ENCODE assay signal across 14 cellular contexts in genomic region chr6:32108727-32109113, GRCh38. TPM values are rescaled to one million over a fixed set of nuclear protein-coding genes. Genes with fewer than 3 reads are reported as not detected.
DNase-seq lines count a peak whose midpoint lies in the region; ATAC-seq and TF ChIP-seq lines count a peak whose summit lies in the region.
"Had no signal": no experiment of that assay in that cellular context is flagged by ENCODE, and none has a peak within 500 bp of the region (broad histone marks: within the 10 kb centered on the region; RNA-seq: fewer than 3 reads in every experiment).

No MANE protein-coding gene starts in this region.

- H3K27ac ChIP-seq in BLaER1 treated with 17β-estradiol and CSF1 and Interleukin-3, amounts not matched to agents 10 nM and 100 nM: no peak overlapping the region
- H3K27ac ChIP-seq in adipose tissue (ENCODE audit: low read depth, low read length) (peak overlapping the region; percentile 87), psoas muscle (peak overlapping the region; percentile 67)
- H3K27ac ChIP-seq in CD8-positive, alpha-beta memory T cell (ENCODE audit: low read depth, low read length): no peak overlapping the region

- peaks cover 3 to 33% (median 21%) of the 10 kb centered on the region in 11 experiments; a peak in 19 of 22 replicates for H3K36me3 ChIP-seq in BLaER1 treated with 17β-estradiol and CSF1 and Interleukin-3, amounts not matched to agents 10 nM and 100 nM
- H3K36me3 ChIP-seq in psoas muscle (ENCODE audit: insufficient read depth in 1 of 2, low read depth in 1 of 2): no peaks in the 10 kb centered on the region
- H3K36me3 ChIP-seq in CD8-positive, alpha-beta memory T cell (ENCODE audit: insufficient read depth, low read length): no peaks in the 10 kb centered on the region

- WGBS in adipose tissue, 3 donors: 23 to 39% (median 26%) methylated on average over 6 of the region's 6 CpGs
- 7 to 19% (median 12%) methylated on average over 6 of the region's 6 CpGs for WGBS in psoas muscle, 3 donors

- peak overlapping the region in 4 of 8 donors; percentile 61 to 82 (median 70) for H3K27ac Mint-ChIP-seq in CD8-positive, alpha-beta memory T cell
- H3K27ac Mint-ChIP-seq: activated CD4-positive, alpha-beta T cell treated with anti-CD3 and anti-CD28 coated beads for 36 hours; activated naive CD4-positive, alpha-beta T cell treated with anti-CD3 and anti-CD28 coated beads for 36 hours had no signal

- CTCF ChIA-PET in CD8-positive, alpha-beta memory T cell (lab: Charles Lee): no interaction called here

- H3K4me2 ChIP-seq in BLaER1 treated with 17β-estradiol and CSF1 and Interleukin-3, amounts not matched to agents 10 nM and 100 nM: peak overlapping the region; percentile 57 to 78 (median 72)

- POLR2A ChIA-PET in CD8-positive, alpha-beta memory T cell (lab: Charles Lee): no interaction called here

- peaks cover 0 to 31% (median 0%) of the 10 kb centered on the region in 11 experiments; a peak in 5 of 22 replicates for H4K20me1 ChIP-seq in BLaER1 treated with 17β-estradiol and CSF1 and Interleukin-3, amounts not matched to agents 10 nM and 100 nM

- peaks cover 17 to 27% (median 18%) of the 10 kb centered on the region in 3 donors for H3K4me1 Mint-ChIP-seq in CD8-positive, alpha-beta memory T cell

- no peak for DNase-seq in psoas muscle
- DNase-seq in SW480 (ENCODE audit: low spot score): no peak
- DNase-seq in stimulated activated CD4-positive, alpha-beta T cell treated with anti-CD3 and anti-CD28 coated beads, Interleukin-4, amount 100 ng/mL, for 4 hours: no peak
- DNase-seq in stimulated activated CD4-positive, alpha-beta T cell treated with anti-CD3 and anti-CD28 coated beads, Interleukin-12 subunit alpha, Interleukin-12 subunit beta, amount 100 ng/mL, for 4 hours: no peak
- no peak for DNase-seq in CD8-positive, alpha-beta memory T cell
- DNase-seq: activated CD4-positive, alpha-beta T cell treated with anti-CD3 and anti-CD28 coated beads for 36 hours; activated naive CD4-positive, alpha-beta T cell treated with anti-CD3 and anti-CD28 coated beads for 36 hours; C1 segment of cervical spinal cord; NCI-H1694 treated with DMSO at 0.1 percent for 48 hours had no signal

- H3K36me3 Mint-ChIP-seq in CD8-positive, alpha-beta memory T cell: peaks cover 0 to 10% (median 0%) of the 10 kb centered on the region in 3 donors

- ATAC-seq in psoas muscle: peak in 2 of 4 donors; percentile 2 to 4

- peaks cover 15 to 41% of the 10 kb centered on the region in 2 donors for H3K27me3 Mint-ChIP-seq in CD8-positive, alpha-beta memory T cell

- peak overlapping the region in 3 of 11 experiments; percentile 13 to 29 (median 28); a peak in 3 of 22 replicates for H3K9ac ChIP-seq in BLaER1 treated with 17β-estradiol and CSF1 and Interleukin-3, amounts not matched to agents 10 nM and 100 nM

- peak overlapping the region in 2 of 7 donors; percentile 2 to 28 for H3K4me3 Mint-ChIP-seq in CD8-positive, alpha-beta memory T cell
- H3K4me3 Mint-ChIP-seq: activated CD4-positive, alpha-beta T cell treated with anti-CD3 and anti-CD28 coated beads for 36 hours; activated naive CD4-positive, alpha-beta T cell treated with anti-CD3 and anti-CD28 coated beads for 36 hours had no signal

- H3K9me3 Mint-ChIP-seq in CD8-positive, alpha-beta memory T cell: peaks cover 0 to 2% (median 0%) of the 10 kb centered on the region in 5 donors
- H3K9me3 Mint-ChIP-seq: activated naive CD4-positive, alpha-beta T cell treated with anti-CD3 and anti-CD28 coated beads for 36 hours had no signal

- no peak for TF ChIP-seq CTCF in psoas muscle (IDR thresholded peaks at IDR 0.05)

- peaks cover 34 to 49% (median 36%) of the 10 kb centered on the region in 10 experiments for H3K4me1 ChIP-seq in BLaER1 treated with 17β-estradiol and CSF1 and Interleukin-3, amounts not matched to agents 10 nM and 100 nM
- H3K4me1 ChIP-seq in psoas muscle: peaks cover 7% of the 10 kb centered on the region
- H3K4me1 ChIP-seq in CD8-positive, alpha-beta memory T cell (ENCODE audit: insufficient read depth, low read length): peaks cover 14% of the 10 kb centered on the region

- intact Hi-C loops in psoas muscle (cut with DNase I): no loop called here

- H3K9me3 ChIP-seq in BLaER1 treated with 17β-estradiol and CSF1 and Interleukin-3, amounts not matched to agents 10 nM and 100 nM (replicated peaks in 1 of 11): no peaks in the 10 kb centered on the region
- no peaks in the 10 kb centered on the region for H3K9me3 ChIP-seq in iPS-18c (ENCODE audit: control insufficient read depth, insufficient read depth, low read length)
- no peaks in the 10 kb centered on the region for H3K9me3 ChIP-seq in psoas muscle
- no peaks in the 10 kb centered on the region for H3K9me3 ChIP-seq in CD8-positive, alpha-beta memory T cell (ENCODE audit: low read length)

- H3K4me3 ChIP-seq in BLaER1 treated with 17β-estradiol and CSF1 and Interleukin-3, amounts not matched to agents 10 nM and 100 nM: no peak overlapping the region
- 0 out of 2 replicates have a peak overlapping the region, but pooled peaks have one; percentile 12 for H3K4me3 ChIP-seq in iPS-18c (ENCODE audit: insufficient read depth, low read depth, low read length)
- H3K4me3 ChIP-seq in psoas muscle: peak overlapping the region; percentile 58
- H3K4me3 ChIP-seq in CD8-positive, alpha-beta memory T cell (ENCODE audit: low read length): no peak overlapping the region

- no peaks in the 10 kb centered on the region for H3K27me3 ChIP-seq in BLaER1 treated with 17β-estradiol and CSF1 and Interleukin-3, amounts not matched to agents 10 nM and 100 nM
- H3K27me3 ChIP-seq in psoas muscle (ENCODE audit: insufficient read depth in 3 of 3, low read length in 2 of 3): peaks cover 0 to 20% (median 9%) of the 10 kb centered on the region in 3 donors
- H3K27me3 ChIP-seq in CD8-positive, alpha-beta memory T cell (ENCODE audit: insufficient read depth, low read length, poor library complexity, severe bottlenecking): peaks cover 3% of the 10 kb centered on the region

RNA-seq across cellular contexts. Expression of gene TNXB, which starts 0.4 kb away (rescaled TPM):
- polyA plus RNA-seq in adipose tissue: 10 to 100 TPM in 2 of 3 donors, 1 to 10 TPM in 1; 5.3 to 65.0 (median 47.4) TPM
- 10 to 100 TPM; 14.5 to 26.1 (median 23.9) TPM for total RNA-seq in psoas muscle
- polyA plus RNA-seq in psoas muscle: 10 to 100 TPM in 1 of 3 donors, 1 to 10 TPM in 2; 7.0 to 13.6 (median 9.1) TPM
- 1 to 10 TPM; 2.5 to 4.9 TPM for total RNA-seq in CD8-positive, alpha-beta memory T cell
- polyA plus RNA-seq in CD8-positive, alpha-beta memory T cell: not detected

RNA-seq across cellular contexts. Expression of gene ATF6B, which starts 19.3 kb away (rescaled TPM):
- polyA plus RNA-seq in adipose tissue: 10 to 100 TPM; 36.8 to 53.4 (median 38.2) TPM
- total RNA-seq in psoas muscle: 10 to 100 TPM; 17.2 to 23.8 (median 19.9) TPM
- 10 to 100 TPM; 13.0 to 35.2 (median 15.1) TPM for polyA plus RNA-seq in psoas muscle
- 10 to 100 TPM; 72.5 to 74.4 TPM for total RNA-seq in CD8-positive, alpha-beta memory T cell
- polyA plus RNA-seq in CD8-positive, alpha-beta memory T cell: 20.7 TPM

RNA-seq across cellular contexts. Expression of gene FKBPL, which starts 21.4 kb away (rescaled TPM):
- polyA plus RNA-seq in adipose tissue (1 to 10 TPM; 3.3 to 5.0 (median 4.3) TPM), psoas muscle (10 to 100 TPM in 1 of 3 donors, 1 to 10 TPM in 2; 8.2 to 12.2 (median 9.9) TPM)
- total RNA-seq in psoas muscle: 1 to 10 TPM; 2.1 to 4.3 (median 4.1) TPM
- total RNA-seq in CD8-positive, alpha-beta memory T cell: 1 to 10 TPM; 6.8 to 8.1 TPM
- polyA plus RNA-seq in CD8-positive, alpha-beta memory T cell: 2.3 TPM

RNA-seq across cellular contexts. Expression of gene PRRT1, which starts 43.0 kb away (rescaled TPM):
- polyA plus RNA-seq in adipose tissue (1 to 10 TPM in 2 of 3 donors, under 1 TPM in 1; 0.70 to 5.6 (median 1.4) TPM), psoas muscle (under 1 TPM; 0.22 to 0.28 (median 0.26) TPM)
- under 1 TPM; 0.08 to 0.51 (median 0.16) TPM for total RNA-seq in psoas muscle
- under 1 TPM; 0.35 to 0.55 TPM for total RNA-seq in CD8-positive, alpha-beta memory T cell
- polyA plus RNA-seq in CD8-positive, alpha-beta memory T cell: 0.72 TPM
- total RNA-seq: epithelial cell of proximal tubule, myocyte had no signal

RNA-seq across cellular contexts. Expression of gene PPT2, which starts 45.2 kb away (rescaled TPM):
- 10 to 100 TPM in 2 of 3 donors, 1 to 10 TPM in 1; 6.3 to 18.5 (median 13.2) TPM for polyA plus RNA-seq in adipose tissue
- total RNA-seq in psoas muscle: 10 to 100 TPM; 11.3 to 15.1 (median 14.0) TPM
- 10 to 100 TPM; 12.5 to 28.3 (median 18.0) TPM for polyA plus RNA-seq in psoas muscle
- 10 to 100 TPM; 18.8 to 19.0 TPM for total RNA-seq in CD8-positive, alpha-beta memory T cell
- polyA plus RNA-seq in CD8-positive, alpha-beta memory T cell: 10.0 TPM

Comparison
In these comparisons a context has a peak if more than half of its experiments do, and no peak if none do; other contexts are left out.
1. H3K27ac ChIP-seq: peak in adipose tissue (single experiment) and psoas muscle (single experiment); none in BLaER1 treated with 17β-estradiol and CSF1 and Interleukin-3, amounts not matched to agents 10 nM and 100 nM (0 of 11) and CD8-positive, alpha-beta memory T cell (single experiment).
2. H3K4me3 ChIP-seq: peak in iPS-18c (single experiment) and psoas muscle (single experiment); none in BLaER1 treated with 17β-estradiol and CSF1 and Interleukin-3, amounts not matched to agents 10 nM and 100 nM (0 of 10) and CD8-positive, alpha-beta memory T cell (single experiment).